ENCODE assay signal across 21 cellular contexts in genomic region chr12:117882181-117882580, GRCh38.
"Had no signal": no experiment of that assay in that cellular context is flagged by ENCODE, and none has a peak within 500 bp of the region (broad histone marks: within the 10 kb centered on the region; RNA-seq: fewer than 3 reads in every experiment).

No MANE protein-coding gene starts in this region.

- H3K36me3 Mint-ChIP-seq: naive thymus-derived CD8-positive, alpha-beta T cell; stimulated activated naive B cell treated with anti-CD40 and anti-IgM and Interleukin-4, amounts not matched to agents 10 μg/mL and 1 μg/mL and 100 μg/mL, for 72 hours had no signal

- H3K27ac Mint-ChIP-seq: nephron progenitor cell; stimulated activated naive B cell treated with anti-CD40 and anti-IgM and Interleukin-4, amounts not matched to agents 10 μg/mL and 1 μg/mL and 100 μg/mL, for 72 hours; stimulated activated naive CD8-positive, alpha-beta T cell treated with anti-CD3 and anti-CD28 coated beads, Interleukin-15, Interleukin-2, amounts not matched to agents 100 ng/mL and 50 ng/mL, for 24 hours had no signal

- H3K4me1 Mint-ChIP-seq: naive thymus-derived CD8-positive, alpha-beta T cell had no signal

- H3K27me3 ChIP-seq: right lobe of liver, upper lobe of left lung, uterus had no signal

- ATAC-seq: left ventricle myocardium superior; lower lobe of right lung; naive thymus-derived CD8-positive, alpha-beta T cell; stimulated activated naive B cell treated with anti-CD40 and anti-IgM and Interleukin-4, amounts not matched to agents 10 μg/mL and 1 μg/mL and 100 μg/mL, for 72 hours had no signal

- H3K4me3 ChIP-seq: coronary artery, esophagus squamous epithelium, lower lobe of right lung, right lobe of liver, thoracic aorta, tibial nerve, upper lobe of left lung, uterus had no signal

- DNase-seq: dermis blood vessel endothelial cell; effector memory CD4-positive, alpha-beta T cell; erythroblast; esophagus squamous epithelium; left ventricle myocardium superior; lower lobe of right lung; naive thymus-derived CD8-positive, alpha-beta T cell; nephron progenitor cell; small intestine; stimulated activated CD4-positive, alpha-beta T cell treated with anti-CD3 and anti-CD28 coated beads, Interleukin-15, amount 100 ng/mL, for 24 hours; stimulated activated CD4-positive, alpha-beta T cell treated with anti-CD3 and anti-CD28 coated beads, Interleukin-2, amount 100 ng/mL, for 48 hours; stimulated activated naive B cell treated with anti-CD40 and anti-IgM and Interleukin-4, amounts not matched to agents 10 μg/mL and 1 μg/mL and 100 μg/mL, for 72 hours; uterus had no signal

- H3K4me1 ChIP-seq: esophagus squamous epithelium, lower lobe of right lung, right lobe of liver, tibial nerve, upper lobe of left lung, uterus had no signal

- H3K9me3 ChIP-seq: esophagus squamous epithelium, lower lobe of right lung, right lobe of liver, thoracic aorta, tibial nerve, upper lobe of left lung, uterus had no signal

- H3K9me3 Mint-ChIP-seq: nephron progenitor cell had no signal

- H3K4me3 Mint-ChIP-seq: naive thymus-derived CD8-positive, alpha-beta T cell; nephron progenitor cell; stimulated activated naive B cell treated with anti-CD40 and anti-IgM and Interleukin-4, amounts not matched to agents 10 μg/mL and 1 μg/mL and 100 μg/mL, for 72 hours; stimulated activated naive CD8-positive, alpha-beta T cell treated with anti-CD3 and anti-CD28 coated beads, Interleukin-15, Interleukin-2, amounts not matched to agents 100 ng/mL and 50 ng/mL, for 24 hours had no signal

- H3K27ac ChIP-seq: coronary artery, esophagus squamous epithelium, lower lobe of right lung, right lobe of liver, thoracic aorta, tibial nerve, upper lobe of left lung, uterus had no signal

- FAIRE-seq: endothelial cell of umbilical vein, frontal cortex, small intestine had no signal

- H3K36me3 ChIP-seq: esophagus squamous epithelium, lower lobe of right lung, right lobe of liver, thoracic aorta, tibial nerve, upper lobe of left lung, uterus had no signal
